In the genomic region with DNA sequence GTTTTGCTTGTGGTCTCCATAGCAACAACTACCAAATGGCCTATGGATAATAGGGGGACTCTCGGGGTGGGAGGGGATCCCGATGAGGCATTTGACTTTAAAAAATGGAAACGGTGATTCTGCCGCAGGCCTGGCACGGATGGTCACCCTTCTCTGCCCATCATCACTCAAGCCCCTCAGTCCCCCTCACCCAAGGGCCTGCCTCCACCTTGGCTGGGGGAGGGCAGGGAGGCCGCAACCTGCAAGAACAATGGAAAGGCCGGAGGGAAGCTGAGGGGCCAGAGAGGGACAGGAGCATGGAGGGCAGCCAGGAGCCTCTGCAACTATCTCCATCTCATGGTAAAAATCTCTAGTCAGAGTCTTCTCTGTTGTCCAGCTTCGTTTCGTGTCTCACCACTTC, we compare ENCODE assay signal across 18 cellular contexts.
DNase-seq lines count a peak whose midpoint lies in the region; ATAC-seq, FAIRE-seq and TF ChIP-seq lines count a peak whose summit lies in the region.
"Had no signal": no experiment of that assay in that cellular context is flagged by ENCODE, and none has a peak within 500 bp of the region (broad histone marks: within the 10 kb centered on the region; RNA-seq: fewer than 3 reads in every experiment).

No MANE protein-coding gene starts in this region.

- H3K4me1 Mint-ChIP-seq in endothelial cell (ENCODE audit: unreplicated experiment) = peaks cover 2% of the 10 kb centered on the region
- H3K4me1 Mint-ChIP-seq in neural crest cell = peaks cover 32% of the 10 kb centered on the region
- peaks cover 5% of the 10 kb centered on the region for H3K4me1 Mint-ChIP-seq in activated T-helper 1 cell treated with anti-CD3 and anti-CD28 coated beads, Interleukin-12 subunit alpha, Interleukin-12 subunit beta, Interleukin-2, Interleukin-4 antibody, amounts not matched to agents 30 ng/mL and 10 ng/mL and 1 ng/mL, durations not matched to agents 14 hours and 24 hours and 36 hours (ENCODE audit: low read depth)

- TF ChIP-seq CTCF in HepG2 (CRISPR knock-in tag; IDR thresholded peaks at IDR 0.05) = no peak
- TF ChIP-seq CTCF in right lobe of liver (IDR thresholded peaks at IDR 0.05) = no peak
- no peak for TF ChIP-seq CTCF in endothelial cell (IDR thresholded peaks at IDR 0.05; ENCODE audit: unreplicated experiment)
- TF ChIP-seq CTCF in neural crest cell (conservative IDR thresholded peaks at IDR 0.05) = no peak
- no peak for TF ChIP-seq CTCF in vagina (IDR thresholded peaks at IDR 0.05)

- CTCF ChIA-PET in HepG2 (lab: Yijun Ruan, JAX; ENCODE audit: low intra/inter-chr PET ratio, low total read pairs) = no interaction called here

- no peaks in the 10 kb centered on the region for H3K79me2 ChIP-seq in HepG2 (ENCODE audit: insufficient read depth, low read length)

- intact Hi-C loops in HepG2 (cut with micrococcal nuclease; ENCODE audit: unreplicated experiment) (no loop called here), right lobe of liver (cut with DNase I) (no loop called here), vagina (cut with DNase I) (no loop called here)
- intact Hi-C loops in activated T-helper 1 cell treated with anti-CD3 and anti-CD28 coated beads, Interleukin-12 subunit alpha, Interleukin-12 subunit beta, Interleukin-2, Interleukin-4 antibody, amounts not matched to agents 30 ng/mL and 10 ng/mL and 1 ng/mL, durations not matched to agents 14 hours and 24 hours and 36 hours (cut with micrococcal nuclease) = no loop called here

- H3K4me3 ChIP-seq in HepG2 (replicated peaks in 1 of 3; ENCODE audit: insufficient read depth in 1 of 3, low read depth in 2 of 3, low read length in 3 of 3) (peak overlapping the region in 1 of 3 experiments; percentile 44; a peak in 1 of 6 replicates), right lobe of liver (no peak overlapping the region), vagina (no peak overlapping the region)
- H3K4me3 ChIP-seq: lung, thoracic aorta had no signal

- 48% methylated on average over 9 of the region's 9 CpGs for WGBS in HepG2 (ENCODE audit: low lambda C conversion rate)
- WGBS in right lobe of liver (ENCODE audit: insufficient coverage, low coverage, low lambda C conversion rate, missing lambda C conversion rate) = 70% methylated on average over 7 of the region's 9 CpGs

- H3K27ac Mint-ChIP-seq in endothelial cell (ENCODE audit: unreplicated experiment) = no peak overlapping the region
- peak overlapping the region; percentile 63 for H3K27ac Mint-ChIP-seq in neural crest cell (ENCODE audit: unreplicated experiment)
- H3K27ac Mint-ChIP-seq in activated T-helper 1 cell treated with anti-CD3 and anti-CD28 coated beads, Interleukin-12 subunit alpha, Interleukin-12 subunit beta, Interleukin-2, Interleukin-4 antibody, amounts not matched to agents 30 ng/mL and 10 ng/mL and 1 ng/mL, durations not matched to agents 14 hours and 24 hours and 36 hours = no peak overlapping the region
- H3K27ac Mint-ChIP-seq: activated naive CD4-positive, alpha-beta T cell treated with anti-CD3 and anti-CD28 coated beads, Interleukin-2, amount 10 ng/mL, durations not matched to agents 7 days and 5 days had no signal

- H3K27ac ChIP-seq in HepG2 (ENCODE audit: extremely low read length, insufficient read depth, low read length) (no peak overlapping the region), right lobe of liver (no peak overlapping the region), vagina (peak overlapping the region; percentile 77)
- H3K27ac ChIP-seq: brain microvascular endothelial cell had no signal

- H3K4me1 ChIP-seq in HepG2 (ENCODE audit: insufficient read depth, low read length) = peaks cover 17% of the 10 kb centered on the region
- H3K4me1 ChIP-seq in right lobe of liver = no peaks in the 10 kb centered on the region
- peaks cover 25% of the 10 kb centered on the region for H3K4me1 ChIP-seq in vagina
- H3K4me1 ChIP-seq: Caco-2 had no signal

- H3K4me3 Mint-ChIP-seq in endothelial cell (ENCODE audit: unreplicated experiment) = peak overlapping the region; percentile 70
- H3K4me3 Mint-ChIP-seq in neural crest cell = peak overlapping the region; percentile 65
- H3K4me3 Mint-ChIP-seq in activated T-helper 1 cell treated with anti-CD3 and anti-CD28 coated beads, Interleukin-12 subunit alpha, Interleukin-12 subunit beta, Interleukin-2, Interleukin-4 antibody, amounts not matched to agents 30 ng/mL and 10 ng/mL and 1 ng/mL, durations not matched to agents 14 hours and 24 hours and 36 hours = no peak overlapping the region
- H3K4me3 Mint-ChIP-seq: activated naive CD4-positive, alpha-beta T cell treated with anti-CD3 and anti-CD28 coated beads, Interleukin-2, amount 10 ng/mL, durations not matched to agents 7 days and 5 days; naive thymus-derived CD8-positive, alpha-beta T cell had no signal

- FAIRE-seq in HepG2 (lab: Jason Lieb, UNC) = no peak

- no peaks in the 10 kb centered on the region for H3K36me3 ChIP-seq in HepG2 (replicated peaks in 1 of 2; ENCODE audit: control insufficient read depth in 1 of 2, insufficient read depth in 2 of 2, low read length in 2 of 2)
- no peaks in the 10 kb centered on the region for H3K36me3 ChIP-seq in right lobe of liver
- no peaks in the 10 kb centered on the region for H3K36me3 ChIP-seq in vagina
- H3K36me3 ChIP-seq: brain microvascular endothelial cell, thoracic aorta had no signal

- no peak overlapping the region for H2AFZ ChIP-seq in HepG2 (ENCODE audit: low read length)

- H3K9me3 ChIP-seq in HepG2 (ENCODE audit: low read length) (no peaks in the 10 kb centered on the region), right lobe of liver (no peaks in the 10 kb centered on the region), vagina (no peaks in the 10 kb centered on the region)
- H3K9me3 ChIP-seq: thoracic aorta had no signal

- no peaks in the 10 kb centered on the region for H3K9me3 Mint-ChIP-seq in endothelial cell (ENCODE audit: unreplicated experiment)
- peaks cover 3% of the 10 kb centered on the region for H3K9me3 Mint-ChIP-seq in neural crest cell
- H3K9me3 Mint-ChIP-seq in activated T-helper 1 cell treated with anti-CD3 and anti-CD28 coated beads, Interleukin-12 subunit alpha, Interleukin-12 subunit beta, Interleukin-2, Interleukin-4 antibody, amounts not matched to agents 30 ng/mL and 10 ng/mL and 1 ng/mL, durations not matched to agents 14 hours and 24 hours and 36 hours = peaks cover 3% of the 10 kb centered on the region

- no TSS peak for BruUV-seq in HepG2 (replicated peaks; lab: Mats Ljungman, UMichigan)

- H3K4me2 ChIP-seq in HepG2 (ENCODE audit: low read depth, low read length) = peak overlapping the region; percentile 57

- no peak for TF ChIP-seq RAD21 in HepG2 (CRISPR knock-in tag; IDR thresholded peaks at IDR 0.05)

- DNase-seq in HepG2 (ENCODE audit: low spot score) (no peak), right lobe of liver (no peak), endothelial cell (ENCODE audit: low spot score) (no peak), neural crest cell (ENCODE audit: low read depth, low spot score) (no peak), vagina (ENCODE audit: extremely low spot score in 2 of 2) (peak in 1 of 2 donors; percentile 81), NCI-H82 (lab: John Stamatoyannopoulos, UW) (no peak), amniotic stem cell (lab: John Stamatoyannopoulos, UW) (no peak)
- no peak for DNase-seq in activated T-helper 1 cell treated with anti-CD3 and anti-CD28 coated beads, Interleukin-12 subunit alpha, Interleukin-12 subunit beta, Interleukin-2, Interleukin-4 antibody, amounts not matched to agents 30 ng/mL and 10 ng/mL and 1 ng/mL, durations not matched to agents 14 hours and 24 hours and 36 hours (ENCODE audit: low spot score)
- DNase-seq: activated naive CD4-positive, alpha-beta T cell treated with anti-CD3 and anti-CD28 coated beads, Interleukin-2, amount 10 ng/mL, durations not matched to agents 7 days and 5 days; brain microvascular endothelial cell; Caco-2; effector CD4-positive, alpha-beta T cell; NCI-H748 treated with DMSO at 0.1 percent for 48 hours; retina had no signal

- no peak for TF ChIP-seq EP300 in HepG2 (IDR thresholded peaks at IDR 0.05; ENCODE audit: low read depth in 2 of 2, low read length in 2 of 2)
- no peak for TF ChIP-seq EP300 in HepG2 (CRISPR knock-in tag; IDR thresholded peaks at IDR 0.05; ENCODE audit: borderline replicate concordance)

- no peaks in the 10 kb centered on the region for H4K20me1 ChIP-seq in HepG2 (ENCODE audit: insufficient read depth, low read length)

- H3K9ac ChIP-seq in HepG2 (ENCODE audit: insufficient read depth, low read depth, low read length) = no peak overlapping the region

- TF ChIP-seq POLR2A in HepG2 (IDR thresholded peaks at IDR 0.05; ENCODE audit: insufficient read depth in 1 of 2, low read depth in 2 of 2, low read length in 2 of 2) (no peak), right lobe of liver (IDR thresholded peaks at IDR 0.05) (no peak), vagina (IDR thresholded peaks at IDR 0.05) (no peak)

- H3K36me3 Mint-ChIP-seq in endothelial cell (ENCODE audit: low read depth, unreplicated experiment) (no peaks in the 10 kb centered on the region), neural crest cell (ENCODE audit: low read depth) (peaks cover 8% of the 10 kb centered on the region)
- no peaks in the 10 kb centered on the region for H3K36me3 Mint-ChIP-seq in activated T-helper 1 cell treated with anti-CD3 and anti-CD28 coated beads, Interleukin-12 subunit alpha, Interleukin-12 subunit beta, Interleukin-2, Interleukin-4 antibody, amounts not matched to agents 30 ng/mL and 10 ng/mL and 1 ng/mL, durations not matched to agents 14 hours and 24 hours and 36 hours (ENCODE audit: low read depth)
- H3K36me3 Mint-ChIP-seq: activated naive CD4-positive, alpha-beta T cell treated with anti-CD3 and anti-CD28 coated beads, Interleukin-2, amount 10 ng/mL, durations not matched to agents 7 days and 5 days had no signal

- H3K27me3 ChIP-seq in HepG2 (ENCODE audit: control insufficient read depth in 1 of 2, insufficient read depth in 2 of 2, low read length in 2 of 2) = peaks cover 12 to 59% of the 10 kb centered on the region in 2 experiments; a peak in 4 of 5 replicates
- H3K27me3 ChIP-seq in right lobe of liver = no peaks in the 10 kb centered on the region
- H3K27me3 ChIP-seq in vagina = no peaks in the 10 kb centered on the region

- ATAC-seq in HepG2 (peak; percentile 24), right lobe of liver (no peak)
- ATAC-seq: naive thymus-derived CD8-positive, alpha-beta T cell; Panc1 had no signal

- in situ Hi-C loops in HepG2 (cut with HindIII; ENCODE audit: extremely low pct_ligation_motif_present, low pct_unique_long_range_greater_than_20kb) = no loop called here

- H3K27me3 Mint-ChIP-seq in endothelial cell (ENCODE audit: unreplicated experiment) (peaks cover 2% of the 10 kb centered on the region), neural crest cell (ENCODE audit: low read depth) (peaks cover 3% of the 10 kb centered on the region)
- peaks cover 23% of the 10 kb centered on the region for H3K27me3 Mint-ChIP-seq in activated T-helper 1 cell treated with anti-CD3 and anti-CD28 coated beads, Interleukin-12 subunit alpha, Interleukin-12 subunit beta, Interleukin-2, Interleukin-4 antibody, amounts not matched to agents 30 ng/mL and 10 ng/mL and 1 ng/mL, durations not matched to agents 14 hours and 24 hours and 36 hours (ENCODE audit: insufficient read depth)
- H3K27me3 Mint-ChIP-seq: naive thymus-derived CD8-positive, alpha-beta T cell had no signal

- POLR2A ChIA-PET in HepG2 (lab: Yijun Ruan, JAX) = interaction anchor here (0.7 to 0.8 kb wide), 2 partner anchors 222 to 231 kb away, joined by 3 read pairs; a partner anchor contains a TSS

TF ChIP-seq in HepG2, 621 proteins besides CTCF, POLR2A, EP300 and RAD21 (continues in another document):
- TF ChIP-seq CBX1 (IDR thresholded peaks at IDR 0.05; ENCODE audit: low read depth) = peak; percentile 25
